In the genomic region with DNA sequence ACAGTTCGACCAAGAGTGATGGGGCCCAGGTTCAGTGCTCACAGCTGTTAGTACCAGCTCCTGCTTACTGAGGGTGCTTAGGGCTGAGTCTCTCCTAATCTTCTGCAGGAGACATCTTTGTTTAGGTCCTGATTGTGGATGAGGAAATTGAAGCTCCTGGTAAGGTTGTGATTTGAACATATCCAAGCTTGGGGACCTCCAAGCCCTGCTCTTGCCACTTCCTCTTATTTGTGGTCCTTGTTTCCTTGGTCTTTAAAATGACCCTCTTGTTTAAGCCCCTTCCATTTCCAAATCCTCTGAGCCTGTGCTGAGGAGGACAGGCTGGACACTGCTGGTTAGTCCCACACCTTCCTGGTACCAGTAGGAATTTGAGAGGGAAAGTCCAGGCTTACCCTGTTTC, we compare ENCODE assay signal across 1 cellular context.
TF ChIP-seq lines count a peak whose summit lies in the region.

No MANE protein-coding gene starts in this region.

TF ChIP-seq in GM12878, 131 proteins besides CTCF, POLR2A, EP300 and RAD21 (continued from another document):
- peak; percentile 8; the same call in 1 of the 2 replicates for TF ChIP-seq RUNX3 (IDR thresholded peaks at IDR 0.05; ENCODE audit: low read length)
- TF ChIP-seq IKZF1 (conservative IDR thresholded peaks at IDR 0.05), result no peak
- no peak for TF ChIP-seq RCOR1 (conservative IDR thresholded peaks at IDR 0.05; ENCODE audit: low read depth, low read length)
- no peak for TF ChIP-seq JUND (IDR thresholded peaks at IDR 0.05; ENCODE audit: low read depth, low read length)
- TF ChIP-seq, protein P1, sequence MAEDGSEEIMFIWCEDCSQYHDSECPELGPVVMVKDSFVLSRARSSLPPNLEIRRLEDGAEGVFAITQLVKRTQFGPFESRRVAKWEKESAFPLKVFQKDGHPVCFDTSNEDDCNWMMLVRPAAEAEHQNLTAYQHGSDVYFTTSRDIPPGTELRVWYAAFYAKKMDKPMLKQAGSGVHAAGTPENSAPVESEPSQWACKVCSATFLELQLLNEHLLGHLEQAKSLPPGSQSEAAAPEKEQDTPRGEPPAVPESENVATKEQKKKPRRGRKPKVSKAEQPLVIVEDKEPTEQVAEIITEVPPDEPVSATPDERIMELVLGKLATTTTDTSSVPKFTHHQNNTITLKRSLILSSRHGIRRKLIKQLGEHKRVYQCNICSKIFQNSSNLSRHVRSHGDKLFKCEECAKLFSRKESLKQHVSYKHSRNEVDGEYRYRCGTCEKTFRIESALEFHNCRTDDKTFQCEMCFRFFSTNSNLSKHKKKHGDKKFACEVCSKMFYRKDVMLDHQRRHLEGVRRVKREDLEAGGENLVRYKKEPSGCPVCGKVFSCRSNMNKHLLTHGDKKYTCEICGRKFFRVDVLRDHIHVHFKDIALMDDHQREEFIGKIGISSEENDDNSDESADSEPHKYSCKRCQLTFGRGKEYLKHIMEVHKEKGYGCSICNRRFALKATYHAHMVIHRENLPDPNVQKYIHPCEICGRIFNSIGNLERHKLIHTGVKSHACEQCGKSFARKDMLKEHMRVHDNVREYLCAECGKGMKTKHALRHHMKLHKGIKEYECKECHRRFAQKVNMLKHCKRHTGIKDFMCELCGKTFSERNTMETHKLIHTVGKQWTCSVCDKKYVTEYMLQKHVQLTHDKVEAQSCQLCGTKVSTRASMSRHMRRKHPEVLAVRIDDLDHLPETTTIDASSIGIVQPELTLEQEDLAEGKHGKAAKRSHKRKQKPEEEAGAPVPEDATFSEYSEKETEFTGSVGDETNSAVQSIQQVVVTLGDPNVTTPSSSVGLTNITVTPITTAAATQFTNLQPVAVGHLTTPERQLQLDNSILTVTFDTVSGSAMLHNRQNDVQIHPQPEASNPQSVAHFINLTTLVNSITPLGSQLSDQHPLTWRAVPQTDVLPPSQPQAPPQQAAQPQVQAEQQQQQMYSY (CRISPR knock-in tag; IDR thresholded peaks at IDR 0.05), result no peak
- TF ChIP-seq, protein P2, sequence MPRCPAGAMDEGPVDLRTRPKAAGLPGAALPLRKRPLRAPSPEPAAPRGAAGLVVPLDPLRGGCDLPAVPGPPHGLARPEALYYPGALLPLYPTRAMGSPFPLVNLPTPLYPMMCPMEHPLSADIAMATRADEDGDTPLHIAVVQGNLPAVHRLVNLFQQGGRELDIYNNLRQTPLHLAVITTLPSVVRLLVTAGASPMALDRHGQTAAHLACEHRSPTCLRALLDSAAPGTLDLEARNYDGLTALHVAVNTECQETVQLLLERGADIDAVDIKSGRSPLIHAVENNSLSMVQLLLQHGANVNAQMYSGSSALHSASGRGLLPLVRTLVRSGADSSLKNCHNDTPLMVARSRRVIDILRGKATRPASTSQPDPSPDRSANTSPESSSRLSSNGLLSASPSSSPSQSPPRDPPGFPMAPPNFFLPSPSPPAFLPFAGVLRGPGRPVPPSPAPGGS (IDR thresholded peaks at IDR 0.05; ENCODE audit: borderline replicate concordance, insufficient read depth, low read depth, low read length, poor library complexity, severe bottlenecking), result no peak
- TF ChIP-seq, protein P3, sequence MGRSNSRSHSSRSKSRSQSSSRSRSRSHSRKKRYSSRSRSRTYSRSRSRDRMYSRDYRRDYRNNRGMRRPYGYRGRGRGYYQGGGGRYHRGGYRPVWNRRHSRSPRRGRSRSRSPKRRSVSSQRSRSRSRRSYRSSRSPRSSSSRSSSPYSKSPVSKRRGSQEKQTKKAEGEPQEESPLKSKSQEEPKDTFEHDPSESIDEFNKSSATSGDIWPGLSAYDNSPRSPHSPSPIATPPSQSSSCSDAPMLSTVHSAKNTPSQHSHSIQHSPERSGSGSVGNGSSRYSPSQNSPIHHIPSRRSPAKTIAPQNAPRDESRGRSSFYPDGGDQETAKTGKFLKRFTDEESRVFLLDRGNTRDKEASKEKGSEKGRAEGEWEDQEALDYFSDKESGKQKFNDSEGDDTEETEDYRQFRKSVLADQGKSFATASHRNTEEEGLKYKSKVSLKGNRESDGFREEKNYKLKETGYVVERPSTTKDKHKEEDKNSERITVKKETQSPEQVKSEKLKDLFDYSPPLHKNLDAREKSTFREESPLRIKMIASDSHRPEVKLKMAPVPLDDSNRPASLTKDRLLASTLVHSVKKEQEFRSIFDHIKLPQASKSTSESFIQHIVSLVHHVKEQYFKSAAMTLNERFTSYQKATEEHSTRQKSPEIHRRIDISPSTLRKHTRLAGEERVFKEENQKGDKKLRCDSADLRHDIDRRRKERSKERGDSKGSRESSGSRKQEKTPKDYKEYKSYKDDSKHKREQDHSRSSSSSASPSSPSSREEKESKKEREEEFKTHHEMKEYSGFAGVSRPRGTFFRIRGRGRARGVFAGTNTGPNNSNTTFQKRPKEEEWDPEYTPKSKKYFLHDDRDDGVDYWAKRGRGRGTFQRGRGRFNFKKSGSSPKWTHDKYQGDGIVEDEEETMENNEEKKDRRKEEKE (IDR thresholded peaks at IDR 0.05), result no peak
